1 cellular context compared by ENCODE assay signal in genomic region chr22:30047364-30047738, GRCh38.
TF ChIP-seq lines count a peak whose summit lies in the region.

No MANE protein-coding gene starts in this region.

TF ChIP-seq in HepG2, 621 proteins besides CTCF, POLR2A, EP300 and RAD21:
- no peak for TF ChIP-seq CERS6 (CRISPR knock-in tag; IDR thresholded peaks at IDR 0.05)
- TF ChIP-seq GRHL1 (CRISPR knock-in tag; conservative IDR thresholded peaks at IDR 0.05): no peak
- 0 out of 2 replicates have a peak, but pooled peaks have one; percentile 46 for TF ChIP-seq IRF2 (CRISPR knock-in tag; IDR thresholded peaks at IDR 0.05)
- TF ChIP-seq GABPA (IDR thresholded peaks at IDR 0.05; ENCODE audit: low read depth, low read length): no peak
- peak; percentile 52; the same call in 1 of the 2 replicates for TF ChIP-seq GABPA (CRISPR knock-in tag; IDR thresholded peaks at IDR 0.05; ENCODE audit: low read depth)
